Comparison of ENCODE assay signal across 21 cellular contexts in genomic region chr12:79086546-79086945, GRCh38.
A peak's percentile ranks its signal among the peaks of the same experiment; 100 is the strongest.
DNase-seq lines count a peak whose midpoint lies in the region; ATAC-seq and TF ChIP-seq lines count a peak whose summit lies in the region.
"Had no signal": no experiment of that assay in that cellular context is flagged by ENCODE, and none has a peak within 500 bp of the region (broad histone marks: within the 10 kb centered on the region; RNA-seq: fewer than 3 reads in every experiment).

No MANE protein-coding gene starts in this region.

- no peaks in the 10 kb centered on the region for H3K9me3 ChIP-seq in adipocyte (ENCODE audit: control insufficient read depth, low read length)
- no peaks in the 10 kb centered on the region for H3K9me3 ChIP-seq in skeletal muscle satellite cell (replicated peaks; ENCODE audit: low read length)
- H3K9me3 ChIP-seq in esophagus squamous epithelium = no peaks in the 10 kb centered on the region
- H3K9me3 ChIP-seq in Karpas-422 (ENCODE audit: low read length) = no peaks in the 10 kb centered on the region
- H3K9me3 ChIP-seq: MG63, SK-N-SH had no signal

- H3K4me1 Mint-ChIP-seq in mesothelial cell of epicardium = peaks cover 45% of the 10 kb centered on the region

- peak; percentile 34 for DNase-seq in adipocyte (ENCODE audit: low read depth)
- no peak for DNase-seq in mesothelial cell of epicardium (ENCODE audit: low spot score in 2 of 2, unreplicated experiment in 2 of 2)
- no peak for DNase-seq in esophagus squamous epithelium (lab: John Stamatoyannopoulos, UW)
- DNase-seq in Karpas-422 = no peak
- DNase-seq: DMS 273 treated with DMSO at 0.1 percent for 48 hours, GF-D8, HCEC 1CT, MG63, NCI-H1092 treated with DMSO at 0.1 percent for 48 hours, NCI-H2081 treated with DMSO at 0.1 percent for 48 hours, NCI-H510A, NCI-H774, SK-N-SH had no signal

- H3K4me3 ChIP-seq in KMS-11 (IDR thresholded peaks at IDR 0.05; ENCODE audit: insufficient read depth, low read depth, low read length) (no peak overlapping the region), adipocyte (ENCODE audit: low read length) (no peak overlapping the region), skeletal muscle satellite cell (ENCODE audit: low read length) (no peak overlapping the region), esophagus squamous epithelium (no peak overlapping the region), Karpas-422 (ENCODE audit: low read length) (no peak overlapping the region)
- H3K4me3 ChIP-seq: MG63 had no signal

- no peak for ATAC-seq in HG03095 (IDR thresholded peaks at IDR 0.05; ENCODE audit: unreplicated experiment)
- ATAC-seq in GM21423 (IDR thresholded peaks at IDR 0.05; ENCODE audit: unreplicated experiment) = no peak
- ATAC-seq: HepG2, Panc1, Right ventricle myocardium inferior had no signal

- H3K9me3 Mint-ChIP-seq in mesothelial cell of epicardium = no peaks in the 10 kb centered on the region

- TF ChIP-seq POLR2A in esophagus squamous epithelium (IDR thresholded peaks at IDR 0.05) = no peak

- peak overlapping the region; percentile 44 for H3K27ac Mint-ChIP-seq in mesothelial cell of epicardium

- H3K27ac ChIP-seq in KMS-11 = peak overlapping the region; percentile 73
- no peak overlapping the region for H3K27ac ChIP-seq in esophagus squamous epithelium
- no peak overlapping the region for H3K27ac ChIP-seq in Karpas-422 (ENCODE audit: low read length)
- H3K27ac ChIP-seq: C4-2B had no signal

- peaks cover 64% of the 10 kb centered on the region for H3K4me1 ChIP-seq in KMS-11 (ENCODE audit: low read depth, poor library complexity, severe bottlenecking)
- H3K4me1 ChIP-seq in adipocyte (ENCODE audit: control insufficient read depth, insufficient read depth, low read length) = no peaks in the 10 kb centered on the region
- H3K4me1 ChIP-seq in skeletal muscle satellite cell (ENCODE audit: control insufficient read depth, insufficient read depth, low read length) = peaks cover 7% of the 10 kb centered on the region
- no peaks in the 10 kb centered on the region for H3K4me1 ChIP-seq in esophagus squamous epithelium
- H3K4me1 ChIP-seq in Karpas-422 (ENCODE audit: low read length) = 0 out of 2 replicates have a peak, but pooled peaks cover 4% of the 10 kb centered on the region

- H3K4me2 ChIP-seq in KMS-11 (peak overlapping the region; percentile 86), skeletal muscle satellite cell (ENCODE audit: low read length) (peak overlapping the region; percentile 48), Karpas-422 (ENCODE audit: low read depth, low read length, poor library complexity, severe bottlenecking) (no peak overlapping the region)
- H3K4me2 ChIP-seq: SK-N-SH had no signal

- H3K79me2 ChIP-seq in KMS-11 (ENCODE audit: insufficient read depth, low read depth) (no peaks in the 10 kb centered on the region), Karpas-422 (ENCODE audit: low read length) (no peaks in the 10 kb centered on the region)

- no peak overlapping the region for H3K4me3 Mint-ChIP-seq in mesothelial cell of epicardium

- no peaks in the 10 kb centered on the region for H3K27me3 ChIP-seq in KMS-11 (ENCODE audit: insufficient read depth, low read depth)
- H3K27me3 ChIP-seq in adipocyte (replicated peaks; ENCODE audit: control insufficient read depth, insufficient read depth, low read length) = no peaks in the 10 kb centered on the region
- no peaks in the 10 kb centered on the region for H3K27me3 ChIP-seq in skeletal muscle satellite cell (ENCODE audit: control insufficient read depth, insufficient read depth, low read length)
- no peaks in the 10 kb centered on the region for H3K27me3 ChIP-seq in esophagus squamous epithelium
- no peaks in the 10 kb centered on the region for H3K27me3 ChIP-seq in Karpas-422 (ENCODE audit: low read length)
- H3K27me3 ChIP-seq: MG63 had no signal

- H3K36me3 ChIP-seq in KMS-11 (ENCODE audit: insufficient read depth) (no peaks in the 10 kb centered on the region), adipocyte (ENCODE audit: control insufficient read depth, insufficient read depth, low read length, severe bottlenecking) (no peaks in the 10 kb centered on the region), skeletal muscle satellite cell (ENCODE audit: insufficient read depth, low read length) (no peaks in the 10 kb centered on the region), esophagus squamous epithelium (no peaks in the 10 kb centered on the region), Karpas-422 (ENCODE audit: insufficient read depth, low read length) (no peaks in the 10 kb centered on the region)
- H3K36me3 ChIP-seq: MG63 had no signal

- H2AFZ ChIP-seq in KMS-11 (ENCODE audit: low read depth) (peak overlapping the region; percentile 72), Karpas-422 (ENCODE audit: low read length) (no peak overlapping the region)

- H3K36me3 Mint-ChIP-seq in mesothelial cell of epicardium = no peaks in the 10 kb centered on the region

- no peaks in the 10 kb centered on the region for H3K27me3 Mint-ChIP-seq in mesothelial cell of epicardium (ENCODE audit: low read depth)

- intact Hi-C loops in esophagus squamous epithelium (cut with DNase I) = no loop called here

- no peaks in the 10 kb centered on the region for H3K9me2 ChIP-seq in Karpas-422 (replicated peaks; ENCODE audit: insufficient read depth, low read length)
- H3K9me2 ChIP-seq: SK-N-SH had no signal

- H3K9ac ChIP-seq in KMS-11 (peak overlapping the region; percentile 56), adipocyte (ENCODE audit: low read length) (no peak overlapping the region), skeletal muscle satellite cell (ENCODE audit: low read depth, low read length) (no peak overlapping the region), Karpas-422 (ENCODE audit: low read length) (no peak overlapping the region)
- H3K9ac ChIP-seq: SK-N-SH had no signal

- TF ChIP-seq CTCF in KMS-11 (conservative IDR thresholded peaks at IDR 0.05; ENCODE audit: low read depth, low read length) (no peak), mesothelial cell of epicardium (IDR thresholded peaks at IDR 0.05; ENCODE audit: unreplicated experiment) (no peak), esophagus squamous epithelium (IDR thresholded peaks at IDR 0.05) (no peak)

- 37 to 46% methylated on average over 5 of the region's 5 CpGs for WGBS in esophagus squamous epithelium, 2 donors

- H4K20me1 ChIP-seq in KMS-11 (ENCODE audit: insufficient read depth) (no peaks in the 10 kb centered on the region), Karpas-422 (ENCODE audit: insufficient read depth, low read depth, low read length) (no peaks in the 10 kb centered on the region)
